8 cellular contexts compared by ENCODE assay signal in genomic region chr11:43358308-43358669, GRCh38. TPM values are rescaled to one million over a fixed set of nuclear protein-coding genes. Genes with fewer than 3 reads are reported as not detected.
A peak's percentile ranks its signal among the peaks of the same experiment; 100 is the strongest.
DNase-seq lines count a peak whose midpoint lies in the region; ATAC-seq and TF ChIP-seq lines count a peak whose summit lies in the region.

No MANE protein-coding gene starts in this region.

- peak overlapping the region; percentile 98 for H3K9ac ChIP-seq in HUES6 (ENCODE audit: low read length)

- 34 to 48% methylated on average over 7 of the region's 7 CpGs for WGBS in mesodermal cell (ENCODE audit: insufficient coverage in 2 of 2), 2 experiments

- no peaks in the 10 kb centered on the region for H3K9me3 ChIP-seq in HUES6 (ENCODE audit: control insufficient read depth, insufficient read depth, low read depth, low read length)
- H3K9me3 ChIP-seq in breast epithelium: no peaks in the 10 kb centered on the region
- no peaks in the 10 kb centered on the region for H3K9me3 ChIP-seq in mesodermal cell (ENCODE audit: control insufficient read depth, low read length)

- no peaks in the 10 kb centered on the region for H3K27me3 ChIP-seq in HUES6 (ENCODE audit: control insufficient read depth, insufficient read depth, low read length)
- no peaks in the 10 kb centered on the region for H3K27me3 ChIP-seq in breast epithelium

- H3K36me3 ChIP-seq in HUES6 (ENCODE audit: control insufficient read depth, insufficient read depth, low read length) (no peaks in the 10 kb centered on the region), breast epithelium (no peaks in the 10 kb centered on the region), mesodermal cell (ENCODE audit: control insufficient read depth, insufficient read depth, low read length) (peaks cover 11% of the 10 kb centered on the region)

- intact Hi-C loops in breast epithelium (cut with DNase I; ENCODE audit: low total_unique reads): no loop called here

- peaks cover 21% of the 10 kb centered on the region for H3K4me1 ChIP-seq in HUES6 (ENCODE audit: control insufficient read depth, insufficient read depth, low read length)
- no peaks in the 10 kb centered on the region for H3K4me1 ChIP-seq in breast epithelium
- H3K4me1 ChIP-seq in mesodermal cell (ENCODE audit: control insufficient read depth, insufficient read depth, low read length, poor library complexity, severe bottlenecking): peaks cover 4% of the 10 kb centered on the region

- H3K4me3 ChIP-seq in AG10803 (ENCODE audit: low read length) (peak overlapping the region; percentile 94), HUES6 (ENCODE audit: low read depth, low read length) (peak overlapping the region; percentile 85), breast epithelium (peak overlapping the region; percentile 79 to 100 (median 93)), mesodermal cell (ENCODE audit: extremely low read depth, insufficient read depth, low read length, poor library complexity, severe bottlenecking) (peak overlapping the region; percentile 85)

- ATAC-seq in GM21390 (IDR thresholded peaks at IDR 0.05; ENCODE audit: unreplicated experiment): no peak

- no peak for TF ChIP-seq CTCF in AG10803 (conservative IDR thresholded peaks at IDR 0.05; ENCODE audit: low read length)
- no peak for TF ChIP-seq CTCF in breast epithelium (IDR thresholded peaks at IDR 0.05)

- H3K27ac ChIP-seq in HUES6 (ENCODE audit: low read depth, low read length) (peak overlapping the region; percentile 53; the same call in 1 of the 2 replicates), breast epithelium (peak overlapping the region; percentile 91 to 92), mesodermal cell (ENCODE audit: low read depth, low read length, severe bottlenecking) (peak overlapping the region; percentile 91)

- TF ChIP-seq POLR2A in breast epithelium (IDR thresholded peaks at IDR 0.05): no peak

- no peak for DNase-seq in AG10803 (ENCODE audit: low read depth)
- DNase-seq in breast epithelium (ENCODE audit: low spot score in 2 of 2): no peak
- DNase-seq in activated CD4-positive, CD25-positive, alpha-beta regulatory T cell (lab: John Stamatoyannopoulos, UW): no peak
- no peak for DNase-seq in medulla oblongata (ENCODE audit: extremely low spot score)
- DNase-seq in COLO668 (lab: John Stamatoyannopoulos, UW; ENCODE audit: unreplicated experiment): no peak

RNA-seq across cellular contexts. Expression of gene TTC17, which starts 0.4 kb away (rescaled TPM):
- total RNA-seq in breast epithelium: 100 to 1,000 TPM; 105 to 199 (median 154) TPM
- polyA plus RNA-seq in mesodermal cell (2013, experiment 1 of 2): 65.3 TPM
- 68.9 TPM for polyA plus RNA-seq in mesodermal cell (2013, experiment 2 of 2)

RNA-seq across cellular contexts. Expression of gene API5, which starts 46.5 kb away (rescaled TPM):
- 100 to 1,000 TPM in 1 of 3 donors, 10 to 100 TPM in 2; 65.0 to 112 (median 90.1) TPM for total RNA-seq in breast epithelium
- 106 TPM for polyA plus RNA-seq in mesodermal cell (2013, experiment 1 of 2)
- 107 TPM for polyA plus RNA-seq in mesodermal cell (2013, experiment 2 of 2)
